ENCODE assay signal across 21 cellular contexts in the genomic region with DNA sequence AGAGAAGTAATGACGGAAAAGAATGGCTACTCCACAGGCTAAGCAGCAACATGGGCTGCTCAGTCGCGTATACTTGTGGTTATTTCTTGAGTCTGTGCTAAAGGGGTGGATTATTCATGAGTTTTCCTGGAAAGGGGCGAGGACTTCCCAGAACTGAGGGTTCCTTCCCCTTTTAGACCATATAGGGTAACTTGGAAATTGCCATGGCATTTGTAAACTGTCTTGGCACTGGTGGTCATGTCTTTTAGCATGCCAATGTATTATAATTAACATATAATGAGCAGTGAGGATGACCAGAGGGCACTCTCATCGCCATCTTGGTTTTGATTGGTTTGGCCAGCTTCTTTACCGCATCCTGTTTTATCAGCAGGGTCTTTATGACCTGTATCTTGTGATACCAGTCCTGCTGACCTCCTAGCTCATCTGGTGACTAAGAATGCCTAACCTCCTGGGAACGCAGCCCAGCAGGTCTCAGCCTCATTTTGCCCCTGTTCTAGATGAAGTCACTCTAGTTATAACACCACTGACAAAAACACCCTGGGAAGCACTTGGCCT. TPM values are rescaled to one million over a fixed set of nuclear protein-coding genes. Genes with fewer than 3 reads are reported as not detected.
DNase-seq lines count a peak whose midpoint lies in the region; ATAC-seq and TF ChIP-seq lines count a peak whose summit lies in the region.
"Had no signal": no experiment of that assay in that cellular context is flagged by ENCODE, and none has a peak within 500 bp of the region (broad histone marks: within the 10 kb centered on the region; RNA-seq: fewer than 3 reads in every experiment).

No MANE protein-coding gene starts in this region.

- intact Hi-C loops in activated CD8-positive, alpha-beta T cell treated with anti-CD3 and anti-CD28 coated beads for 36 hours (cut with micrococcal nuclease), result no loop called here
- intact Hi-C loops in vagina (cut with DNase I), result no loop called here

- POLR2A ChIA-PET in activated CD8-positive, alpha-beta T cell treated with anti-CD3 and anti-CD28 coated beads for 36 hours (lab: Charles Lee), result no interaction called here

- peaks cover 3% of the 10 kb centered on the region for H3K4me1 Mint-ChIP-seq in activated CD8-positive, alpha-beta T cell treated with anti-CD3 and anti-CD28 coated beads for 36 hours (ENCODE audit: low read depth)

- peak; percentile 49 for ATAC-seq in activated CD8-positive, alpha-beta T cell treated with anti-CD3 and anti-CD28 coated beads for 36 hours
- ATAC-seq in lung (ENCODE audit: insufficient read depth, low FRiP score) (peak; percentile 47), GM19395 (IDR thresholded peaks at IDR 0.05; ENCODE audit: unreplicated experiment) (no peak), HG03139 (IDR thresholded peaks at IDR 0.05; ENCODE audit: unreplicated experiment) (no peak)
- ATAC-seq: left colon had no signal

- no peaks in the 10 kb centered on the region for H3K9me3 Mint-ChIP-seq in activated CD8-positive, alpha-beta T cell treated with anti-CD3 and anti-CD28 coated beads for 36 hours
- H3K9me3 Mint-ChIP-seq: stimulated activated naive CD8-positive, alpha-beta T cell treated with anti-CD3 and anti-CD28 coated beads, Interleukin-15, Interleukin-2, amounts not matched to agents 100 ng/mL and 50 ng/mL, for 24 hours had no signal

- no peak overlapping the region for H3K27ac Mint-ChIP-seq in activated CD8-positive, alpha-beta T cell treated with anti-CD3 and anti-CD28 coated beads for 36 hours
- H3K27ac Mint-ChIP-seq: stimulated activated naive CD8-positive, alpha-beta T cell treated with anti-CD3 and anti-CD28 coated beads, Interleukin-15, Interleukin-2, amounts not matched to agents 100 ng/mL and 50 ng/mL, for 24 hours had no signal

- CTCF ChIA-PET in activated CD8-positive, alpha-beta T cell treated with anti-CD3 and anti-CD28 coated beads for 36 hours (lab: Charles Lee), result interaction anchor here (0.9 to 1.4 kb wide), 2 partner anchors 9 to 49 kb away, joined by 3 to 5 read pairs; no protein-coding TSS in a partner anchor

- no peak for TF ChIP-seq CTCF in activated CD8-positive, alpha-beta T cell treated with anti-CD3 and anti-CD28 coated beads for 36 hours (IDR thresholded peaks at IDR 0.05)
- TF ChIP-seq CTCF in lung (IDR thresholded peaks at IDR 0.05; ENCODE audit: control extremely low read depth, extremely low read depth), result no peak
- TF ChIP-seq CTCF in vagina (IDR thresholded peaks at IDR 0.05), result no peak

- H3K36me3 ChIP-seq in lung (ENCODE audit: control insufficient read depth in 2 of 2, insufficient read depth in 2 of 2, low read length in 2 of 2) (no peaks in the 10 kb centered on the region), vagina (no peaks in the 10 kb centered on the region)
- H3K36me3 ChIP-seq: esophagus squamous epithelium had no signal

- no peak for TF ChIP-seq POLR2A in vagina (IDR thresholded peaks at IDR 0.05)

- H3K9me3 ChIP-seq in lung (ENCODE audit: control insufficient read depth in 2 of 2, insufficient read depth in 1 of 2, low read length in 1 of 2) (peaks cover 0 to 4% of the 10 kb centered on the region in 2 donors), vagina (no peaks in the 10 kb centered on the region)
- H3K9me3 ChIP-seq: esophagus squamous epithelium had no signal

- H3K27me3 Mint-ChIP-seq in activated CD8-positive, alpha-beta T cell treated with anti-CD3 and anti-CD28 coated beads for 36 hours, result no peaks in the 10 kb centered on the region

- H3K4me3 Mint-ChIP-seq in activated CD8-positive, alpha-beta T cell treated with anti-CD3 and anti-CD28 coated beads for 36 hours, result no peak overlapping the region
- H3K4me3 Mint-ChIP-seq: stimulated activated naive CD8-positive, alpha-beta T cell treated with anti-CD3 and anti-CD28 coated beads, Interleukin-15, Interleukin-2, amounts not matched to agents 100 ng/mL and 50 ng/mL, for 24 hours had no signal

- H3K36me3 Mint-ChIP-seq in activated CD8-positive, alpha-beta T cell treated with anti-CD3 and anti-CD28 coated beads for 36 hours (ENCODE audit: low read depth), result no peaks in the 10 kb centered on the region

- 62 to 73% methylated on average over 7 of the region's 7 CpGs for WGBS in lung, 2 donors

- peak; percentile 71 for DNase-seq in ELR (ENCODE audit: low read depth)
- DNase-seq in M059J (ENCODE audit: low read depth), result peak; percentile 98
- peak; percentile 44 for DNase-seq in activated CD8-positive, alpha-beta T cell treated with anti-CD3 and anti-CD28 coated beads for 36 hours
- DNase-seq in lung (ENCODE audit: low spot score), result peak; percentile 45
- DNase-seq in vagina (ENCODE audit: extremely low spot score in 2 of 2), result no peak
- no peak for DNase-seq in activated CD4-positive, alpha-beta T cell treated with anti-CD3 and anti-CD28 coated beads for 4 hours
- DNase-seq: activated CD4-positive, alpha-beta T cell treated with anti-CD3 and anti-CD28 coated beads, Interleukin-2, amount 50 U/mL, for 1 hour; C1 segment of cervical spinal cord; DMS79 treated with DMSO at 0.1 percent for 48 hours; esophagus squamous epithelium; hippocampal formation; left colon; NCI-H2081; NCI-H526; T-helper 1 cell had no signal

- H3K4me1 ChIP-seq in lung (ENCODE audit: control insufficient read depth in 2 of 2, insufficient read depth in 2 of 2, low read length in 2 of 2) (peaks cover 0 to 5% of the 10 kb centered on the region in 2 donors), vagina (no peaks in the 10 kb centered on the region)

- H3K27ac ChIP-seq in lung (ENCODE audit: low read depth in 1 of 2, low read length in 1 of 2), result no peak overlapping the region
- H3K27ac ChIP-seq in vagina, result no peak overlapping the region
- H3K27ac ChIP-seq: esophagus squamous epithelium, RWPE1, skin epidermis had no signal

- H3K27me3 ChIP-seq in lung (ENCODE audit: control insufficient read depth, insufficient read depth) (no peaks in the 10 kb centered on the region), vagina (no peaks in the 10 kb centered on the region)
- H3K27me3 ChIP-seq: esophagus squamous epithelium had no signal

- H3K4me3 ChIP-seq in lung (no peak overlapping the region), vagina (no peak overlapping the region)
- H3K4me3 ChIP-seq: esophagus squamous epithelium, skin epidermis had no signal

RNA-seq across cellular contexts. Expression of gene LBP, which starts 11.4 kb away (rescaled TPM):
- 0.22 TPM in 1 of 2 replicates, not detected in the other for total RNA-seq in M059J (2014; rRNA removed; shearing (Covaris generic))
- total RNA-seq in activated CD8-positive, alpha-beta T cell treated with anti-CD3 and anti-CD28 coated beads for 36 hours, result not detected
- total RNA-seq in lung (under 1 TPM in 1 of 2 donors, not detected in 1; 0.98 TPM), vagina (0.98 TPM)
- polyA plus RNA-seq in lung, result 1 to 10 TPM in 1 of 2 donors, under 1 TPM in 1; 0.30 to 4.8 TPM
- total RNA-seq: left colon had no signal

RNA-seq across cellular contexts. Expression of gene BPI, which starts 53.8 kb away (rescaled TPM):
- total RNA-seq in M059J (2014; rRNA removed; shearing (Covaris generic)), result 0.91 and 1.5 TPM in 2 replicates
- total RNA-seq in activated CD8-positive, alpha-beta T cell treated with anti-CD3 and anti-CD28 coated beads for 36 hours, result not detected
- total RNA-seq in lung, result 1 to 10 TPM in 1 of 2 donors, under 1 TPM in 1; 0.49 to 1.8 TPM
- 1 to 10 TPM in 1 of 2 donors, under 1 TPM in 1; 0.31 to 5.6 TPM for polyA plus RNA-seq in lung
- not detected for total RNA-seq in vagina
- total RNA-seq: dermis microvascular lymphatic vessel endothelial cell, left colon had no signal

Comparison
In these comparisons a context has a peak if more than half of its experiments do, and no peak if none do; other contexts are left out.
1. DNase-seq: peak in ELR (single experiment), M059J (single experiment), activated CD8-positive, alpha-beta T cell treated with anti-CD3 and anti-CD28 coated beads for 36 hours (single experiment) and lung (single experiment); none in vagina (0 of 2) and activated CD4-positive, alpha-beta T cell treated with anti-CD3 and anti-CD28 coated beads for 4 hours (0 of 2).
2. ATAC-seq: peak in activated CD8-positive, alpha-beta T cell treated with anti-CD3 and anti-CD28 coated beads for 36 hours (single experiment) and lung (single experiment); none in GM19395 (single experiment) and HG03139 (single experiment).